In the genomic region with DNA sequence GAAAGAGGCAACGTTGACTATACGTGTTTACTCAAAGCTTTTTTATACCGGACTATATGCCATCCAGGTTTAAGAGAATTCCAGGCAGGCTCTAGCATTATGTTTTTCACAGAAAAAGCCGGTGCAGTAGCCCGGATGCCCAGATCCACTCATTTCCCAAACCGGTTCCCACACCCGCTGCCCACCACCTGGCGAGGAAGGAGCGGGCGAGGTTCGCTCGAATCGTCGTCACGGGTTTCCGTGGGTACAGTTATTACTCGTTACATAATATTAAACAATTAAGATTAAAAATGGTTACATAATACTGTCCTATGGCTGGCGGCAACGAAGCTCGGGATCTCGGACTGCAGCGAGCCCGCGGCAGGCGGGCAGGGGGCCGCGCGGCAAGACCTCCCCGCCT, we compare ENCODE assay signal across 9 cellular contexts. TPM values are rescaled to one million over a fixed set of nuclear protein-coding genes. Genes with fewer than 3 reads are reported as not detected.
DNase-seq lines count a peak whose midpoint lies in the region; ATAC-seq, FAIRE-seq and TF ChIP-seq lines count a peak whose summit lies in the region.
"Had no signal": no experiment of that assay in that cellular context is flagged by ENCODE, and none has a peak within 500 bp of the region (broad histone marks: within the 10 kb centered on the region; RNA-seq: fewer than 3 reads in every experiment).

No MANE protein-coding gene starts in this region.

- H3K9me3 Mint-ChIP-seq in CD8-positive, alpha-beta memory T cell: peaks cover 0 to 4% (median 3%) of the 10 kb centered on the region in 5 donors

- no peaks in the 10 kb centered on the region for H3F3A ChIP-seq in PC-3 (ENCODE audit: low read length, unreplicated experiment)

- no peak overlapping the region for H3K4me3 ChIP-seq in CD8-positive, alpha-beta memory T cell (ENCODE audit: low read length)
- H3K4me3 ChIP-seq in PC-3 (ENCODE audit: low read length): peak overlapping the region; percentile 68
- H3K4me3 ChIP-seq in epithelial cell of esophagus (ENCODE audit: low read length): peak overlapping the region; percentile 32
- peak overlapping the region in 3 of 4 donors; percentile 30 to 48 (median 48) for H3K4me3 ChIP-seq in pancreas

- TF ChIP-seq CTCF in PC-3 (conservative IDR thresholded peaks at IDR 0.05; ENCODE audit: low read depth, low read length): no peak
- TF ChIP-seq CTCF in epithelial cell of esophagus (IDR thresholded peaks at IDR 0.05; ENCODE audit: insufficient read depth, low read depth, low read length, missing control alignments): no peak
- no peak for TF ChIP-seq CTCF in pancreas (IDR thresholded peaks at IDR 0.05)

- peaks cover 0 to 8% (median 1%) of the 10 kb centered on the region in 3 donors for H3K36me3 Mint-ChIP-seq in CD8-positive, alpha-beta memory T cell

- 41 to 42% methylated on average over 28 to 29 of the region's 29 CpGs for WGBS in pancreas, 2 donors

- no TSS peak for BruUV-seq in PC-3 (replicated peaks; lab: Mats Ljungman, UMichigan)

- H2AFZ ChIP-seq in PC-3 (ENCODE audit: low read length): no peak overlapping the region

- no peak for FAIRE-seq in pancreas (lab: Jason Lieb, UNC)

- no peak for TF ChIP-seq POLR2A in GM18505 (IDR thresholded peaks at IDR 0.05; ENCODE audit: borderline replicate concordance, extremely low read depth, insufficient read depth, insufficient read length)

- DNase-seq in CD8-positive, alpha-beta memory T cell: no peak
- no peak for DNase-seq in PC-3
- no peak for DNase-seq in epithelial cell of esophagus (ENCODE audit: low read depth)
- no peak for DNase-seq in pancreas
- DNase-seq in AG08396 (ENCODE audit: low spot score): no peak
- DNase-seq in NCI-H748 treated with DMSO at 0.1 percent for 48 hours (lab: John Stamatoyannopoulos, UW): no peak

- no peaks in the 10 kb centered on the region for H3K4me1 ChIP-seq in CD8-positive, alpha-beta memory T cell (ENCODE audit: insufficient read depth, low read length)
- peaks cover 7% of the 10 kb centered on the region; the same call in 1 of the 2 replicates for H3K4me1 ChIP-seq in PC-3 (ENCODE audit: insufficient read depth, low read length)
- peaks cover 24 to 59% (median 31%) of the 10 kb centered on the region in 3 donors for H3K4me1 ChIP-seq in pancreas
- H3K4me1 ChIP-seq: testis had no signal

- H3K9me2 ChIP-seq in PC-3 (replicated peaks; ENCODE audit: low read length): no peaks in the 10 kb centered on the region

- H3K36me3 ChIP-seq in CD8-positive, alpha-beta memory T cell (ENCODE audit: insufficient read depth, low read length): no peaks in the 10 kb centered on the region
- H3K36me3 ChIP-seq in PC-3 (ENCODE audit: low read depth, low read length) (peaks cover 7% of the 10 kb centered on the region; the same call in 1 of the 2 replicates), pancreas (no peaks in the 10 kb centered on the region)

- peaks cover 95% of the 10 kb centered on the region for H3K79me2 ChIP-seq in PC-3 (ENCODE audit: low read length)

- no peak overlapping the region for H3K27ac Mint-ChIP-seq in CD8-positive, alpha-beta memory T cell

- H3K4me1 Mint-ChIP-seq in CD8-positive, alpha-beta memory T cell: peaks cover 5 to 17% (median 8%) of the 10 kb centered on the region in 3 donors

- H3K27ac ChIP-seq in CD8-positive, alpha-beta memory T cell (ENCODE audit: low read depth, low read length): no peak overlapping the region
- H3K27ac ChIP-seq in PC-3 (ENCODE audit: low read length): no peak overlapping the region
- peak overlapping the region; percentile 20 to 58 (median 42) for H3K27ac ChIP-seq in pancreas
- H3K27ac ChIP-seq: testis had no signal

- H3K27me3 ChIP-seq in CD8-positive, alpha-beta memory T cell (ENCODE audit: insufficient read depth, low read length, poor library complexity, severe bottlenecking): no peaks in the 10 kb centered on the region
- H3K27me3 ChIP-seq in PC-3 (ENCODE audit: low read length): no peaks in the 10 kb centered on the region
- H3K27me3 ChIP-seq in pancreas: no peaks in the 10 kb centered on the region
- H3K27me3 ChIP-seq: testis had no signal

- ATAC-seq in PC-3 (peak; percentile 11), pancreas (peak in 1 of 4 donors; percentile 2), GM21825 (IDR thresholded peaks at IDR 0.05; ENCODE audit: unreplicated experiment) (no peak), GM18505 (IDR thresholded peaks at IDR 0.05; ENCODE audit: unreplicated experiment) (no peak)

- intact Hi-C loops in PC-3 (cut with micrococcal nuclease): loop anchor here (1.0 to 5.0 kb wide), 4 partner anchors 51 to 360 kb away; no protein-coding TSS in a partner anchor
- intact Hi-C loops in pancreas (cut with DNase I): loop anchor here in 1 of 3 donors (10.0 kb wide), 1 partner anchor 67 kb away; no protein-coding TSS in a partner anchor

- POLR2A ChIA-PET in CD8-positive, alpha-beta memory T cell (lab: Charles Lee): no interaction called here
- POLR2A ChIA-PET in PC-3 (lab: Charles Lee; ENCODE audit: unreplicated experiment): no interaction called here

- peak overlapping the region; percentile 33 for H3K9ac ChIP-seq in PC-3 (ENCODE audit: low read length)

- H3K4me2 ChIP-seq in PC-3 (ENCODE audit: low read length): peak overlapping the region; percentile 80

- H4K20me1 ChIP-seq in PC-3 (ENCODE audit: low read length): peaks cover 77% of the 10 kb centered on the region

- H3K27me3 Mint-ChIP-seq in CD8-positive, alpha-beta memory T cell: peaks cover 31 to 69% of the 10 kb centered on the region in 2 donors

- CTCF ChIA-PET in CD8-positive, alpha-beta memory T cell (lab: Charles Lee): no interaction called here
- CTCF ChIA-PET in PC-3 (lab: Charles Lee): interaction anchor here (0.6 kb wide), 1 partner anchor 359 kb away, joined by 7 read pairs; no protein-coding TSS in a partner anchor

- no peaks in the 10 kb centered on the region for H3K9me3 ChIP-seq in CD8-positive, alpha-beta memory T cell (ENCODE audit: low read length)
- H3K9me3 ChIP-seq in PC-3 (ENCODE audit: low read length) (no peaks in the 10 kb centered on the region), pancreas (no peaks in the 10 kb centered on the region)
- H3K9me3 ChIP-seq: testis had no signal

- peak overlapping the region in 5 of 7 donors; percentile 26 to 80 (median 54) for H3K4me3 Mint-ChIP-seq in CD8-positive, alpha-beta memory T cell

RNA-seq across cellular contexts. Expression of a gene that starts 0.8 kb away (rescaled TPM):
- under 1 TPM; 0.20 TPM for total RNA-seq in CD8-positive, alpha-beta memory T cell
- polyA plus RNA-seq in CD8-positive, alpha-beta memory T cell: 0.49 TPM
- total RNA-seq in PC-3 (2014; rRNA removed) (61.3 and 89.8 TPM in 2 replicates), pancreas (100 to 1,000 TPM in 5 of 6 donors, 10 to 100 TPM in 1; 96.5 to 199 (median 155) TPM)
- 10 to 100 TPM; 69.9 to 94.9 TPM for polyA plus RNA-seq in pancreas

Comparison
In these comparisons a context has a peak if more than half of its experiments do, and no peak if none do; other contexts are left out.
1. H3K27ac ChIP-seq: peak in pancreas (4 of 4); none in CD8-positive, alpha-beta memory T cell (single experiment) and PC-3 (single experiment).
2. RNA of a gene that starts 0.8 kb away (total RNA-seq): 96.5 to 199 TPM in pancreas and 61.3 to 89.8 TPM in PC-3; 0.20 TPM in CD8-positive, alpha-beta memory T cell; every median in the first group is over 10 times any median in the second.